ENCODE assay signal across 13 cellular contexts in genomic region chr10:80523776-80524175, GRCh38. TPM values are rescaled to one million over a fixed set of nuclear protein-coding genes. Genes with fewer than 3 reads are reported as not detected.
DNase-seq lines count a peak whose midpoint lies in the region; ATAC-seq, FAIRE-seq and TF ChIP-seq lines count a peak whose summit lies in the region.
"Had no signal": no experiment of that assay in that cellular context is flagged by ENCODE, and none has a peak within 500 bp of the region (broad histone marks: within the 10 kb centered on the region; RNA-seq: fewer than 3 reads in every experiment).

No MANE protein-coding gene starts in this region.

- DNase-seq in activated naive CD4-positive, alpha-beta T cell treated with anti-CD3 and anti-CD28 coated beads, Interleukin-2, amount 50 U/mL, for 16 hours: no peak
- DNase-seq in activated CD4-positive, alpha-beta memory T cell treated with anti-CD3 and anti-CD28 coated beads for 36 hours: no peak
- DNase-seq in keratinocyte (ENCODE audit: low read depth, low spot score) (no peak), upper lobe of left lung (peak in 1 of 2 donors; percentile 36), iPS-NIHi7 (ENCODE audit: extremely low spot score) (no peak), HEK293T (ENCODE audit: extremely low spot score) (no peak)
- DNase-seq: activated CD4-positive, alpha-beta T cell treated with anti-CD3 and anti-CD28 coated beads, Interleukin-2, amount 50 U/mL, for 4 hours; MM.1S; stimulated activated CD4-positive, alpha-beta T cell treated with anti-CD3 and anti-CD28 coated beads, Interleukin-1b, Interleukin-23, amount 100 ng/mL, for 48 hours; SW 1271 had no signal

- no peak overlapping the region for H2AFZ ChIP-seq in keratinocyte (ENCODE audit: control insufficient read depth, low read length)

- H3K79me2 ChIP-seq in keratinocyte (ENCODE audit: control insufficient read depth, insufficient read depth, low read length): no peaks in the 10 kb centered on the region

- H3K36me3 ChIP-seq in keratinocyte (ENCODE audit: control insufficient read depth in 2 of 2, extremely low read depth in 1 of 2, insufficient read depth in 2 of 2, low read length in 2 of 2) (peaks cover 17 to 21% of the 10 kb centered on the region in 2 experiments), upper lobe of left lung (peaks cover 3 to 36% (median 23%) of the 10 kb centered on the region in 4 donors)

- no peak for TF ChIP-seq EP300 in upper lobe of left lung (IDR thresholded peaks at IDR 0.05)

- H3K4me3 ChIP-seq in keratinocyte (ENCODE audit: control insufficient read depth in 2 of 3, extremely low read depth in 1 of 3, insufficient read depth in 2 of 3, low read depth in 1 of 3, low read length in 3 of 3): no peak overlapping the region
- no peak overlapping the region for H3K4me3 ChIP-seq in upper lobe of left lung

- ATAC-seq in upper lobe of left lung (ENCODE audit: low FRiP score in 2 of 2) (peak in 1 of 2 donors; percentile 40), HG03520 (IDR thresholded peaks at IDR 0.05; ENCODE audit: unreplicated experiment) (no peak)

- peak overlapping the region; percentile 38 for H3K27ac ChIP-seq in keratinocyte (ENCODE audit: control insufficient read depth, insufficient read depth, low read length)
- H3K27ac ChIP-seq in upper lobe of left lung: peak overlapping the region in 3 of 4 donors; percentile 4 to 27 (median 11)

- H3K4me2 ChIP-seq in keratinocyte (ENCODE audit: control insufficient read depth, extremely low read depth, insufficient read depth, low read depth, low read length): peak overlapping the region; percentile 37

- H3K4me1 ChIP-seq in keratinocyte (ENCODE audit: control insufficient read depth, extremely low read depth, insufficient read depth, low read length) (peaks cover 20% of the 10 kb centered on the region), upper lobe of left lung (peaks cover 25 to 42% (median 34%) of the 10 kb centered on the region in 4 donors)

- H4K20me1 ChIP-seq in keratinocyte (ENCODE audit: control insufficient read depth, extremely low read depth, insufficient read depth, low read length): no peaks in the 10 kb centered on the region

- H3K9me1 ChIP-seq in keratinocyte (ENCODE audit: control insufficient read depth, extremely low read depth, insufficient read depth, low read length): no peaks in the 10 kb centered on the region

- peaks cover 3% of the 10 kb centered on the region for H3K36me3 Mint-ChIP-seq in activated naive CD4-positive, alpha-beta T cell treated with anti-CD3 and anti-CD28 coated beads, Interleukin-2, amount 50 U/mL, for 24 hours
- H3K36me3 Mint-ChIP-seq in activated CD4-positive, alpha-beta memory T cell treated with anti-CD3 and anti-CD28 coated beads for 36 hours: peaks cover 19% of the 10 kb centered on the region

- peak overlapping the region; percentile 51 for H3K27ac Mint-ChIP-seq in activated naive CD4-positive, alpha-beta T cell treated with anti-CD3 and anti-CD28 coated beads, Interleukin-2, amount 50 U/mL, for 24 hours
- peak overlapping the region; percentile 58 for H3K27ac Mint-ChIP-seq in activated CD4-positive, alpha-beta memory T cell treated with anti-CD3 and anti-CD28 coated beads for 36 hours

- TF ChIP-seq CTCF in keratinocyte (optimal IDR thresholded peaks at IDR 0.05 in 1 of 3, IDR thresholded peaks at IDR 0.05 in 1 of 3, conservative IDR thresholded peaks at IDR 0.05 in 1 of 3; ENCODE audit: extremely low read depth in 1 of 3, insufficient read depth in 2 of 3, low read length in 3 of 3) (no peak), upper lobe of left lung (IDR thresholded peaks at IDR 0.05) (no peak)

- no peak overlapping the region for H3K4me3 Mint-ChIP-seq in activated naive CD4-positive, alpha-beta T cell treated with anti-CD3 and anti-CD28 coated beads, Interleukin-2, amount 50 U/mL, for 24 hours
- H3K4me3 Mint-ChIP-seq in activated CD4-positive, alpha-beta memory T cell treated with anti-CD3 and anti-CD28 coated beads for 36 hours: no peak overlapping the region

- no peak for TF ChIP-seq POLR2A in upper lobe of left lung (IDR thresholded peaks at IDR 0.05)

- H3K27me3 Mint-ChIP-seq in activated naive CD4-positive, alpha-beta T cell treated with anti-CD3 and anti-CD28 coated beads, Interleukin-2, amount 50 U/mL, for 24 hours: no peaks in the 10 kb centered on the region
- H3K27me3 Mint-ChIP-seq in activated CD4-positive, alpha-beta memory T cell treated with anti-CD3 and anti-CD28 coated beads for 36 hours: no peaks in the 10 kb centered on the region

- H3K9me3 ChIP-seq in keratinocyte (ENCODE audit: control insufficient read depth, low read depth, low read length) (no peaks in the 10 kb centered on the region), upper lobe of left lung (no peaks in the 10 kb centered on the region)

- WGBS in upper lobe of left lung, 2 donors: 55 to 65% methylated on average over 6 of the region's 6 CpGs

- no peaks in the 10 kb centered on the region for H3K9me3 Mint-ChIP-seq in activated naive CD4-positive, alpha-beta T cell treated with anti-CD3 and anti-CD28 coated beads, Interleukin-2, amount 50 U/mL, for 24 hours
- H3K9me3 Mint-ChIP-seq in activated CD4-positive, alpha-beta memory T cell treated with anti-CD3 and anti-CD28 coated beads for 36 hours: no peaks in the 10 kb centered on the region

- dilution Hi-C loops in keratinocyte (cut with MboI; ENCODE audit: extremely low pct_ligation_motif_present, low sequenced_read_pairs): no loop called here

- H3K9ac ChIP-seq in keratinocyte (ENCODE audit: control insufficient read depth, extremely low read depth, insufficient read depth, low read length): peak overlapping the region; percentile 1

- FAIRE-seq in keratinocyte (lab: Jason Lieb, UNC): peak; percentile 85
- FAIRE-seq: H54 had no signal

- H3K4me1 Mint-ChIP-seq in activated naive CD4-positive, alpha-beta T cell treated with anti-CD3 and anti-CD28 coated beads, Interleukin-2, amount 50 U/mL, for 24 hours: peaks cover 60% of the 10 kb centered on the region
- H3K4me1 Mint-ChIP-seq in activated CD4-positive, alpha-beta memory T cell treated with anti-CD3 and anti-CD28 coated beads for 36 hours (ENCODE audit: low read depth): peaks cover 52% of the 10 kb centered on the region

- POLR2A ChIA-PET in activated CD4-positive, alpha-beta memory T cell treated with anti-CD3 and anti-CD28 coated beads for 36 hours (lab: Charles Lee): no interaction called here
- POLR2A ChIA-PET in HEK293T (lab: Yijun Ruan, JAX): no interaction called here

- intact Hi-C loops in activated CD4-positive, alpha-beta memory T cell treated with anti-CD3 and anti-CD28 coated beads for 36 hours (cut with micrococcal nuclease): no loop called here

- CTCF ChIA-PET in activated CD4-positive, alpha-beta memory T cell treated with anti-CD3 and anti-CD28 coated beads for 36 hours (lab: Charles Lee): interaction anchor here (0.6 to 4.6 kb wide), 3 partner anchors 18 to 79 kb away, joined by 3 to 17 read pairs (median 4); no protein-coding TSS in a partner anchor
- CTCF ChIA-PET in HEK293T (lab: Yijun Ruan, JAX): interaction anchor here (0.5 to 0.6 kb wide), 2 partner anchors 18 to 73 kb away, joined by 3 read pairs; no protein-coding TSS in a partner anchor

- H3K27me3 ChIP-seq in keratinocyte (ENCODE audit: control insufficient read depth, extremely low read depth, insufficient read depth, low read length) (no peaks in the 10 kb centered on the region), upper lobe of left lung (no peaks in the 10 kb centered on the region)

TF ChIP-seq in HEK293T, 16 proteins besides CTCF, POLR2A, EP300 and RAD21:
- TF ChIP-seq FOXA1 (IDR thresholded peaks at IDR 0.05) (no peak), L3MBTL2 (conservative IDR thresholded peaks at IDR 0.05) (no peak), LEF1 (IDR thresholded peaks at IDR 0.05; ENCODE audit: borderline replicate concordance) (no peak), ARNT (IDR thresholded peaks at IDR 0.05) (no peak), TARDBP (IDR thresholded peaks at IDR 0.05) (no peak), ZNF384 (IDR thresholded peaks at IDR 0.05) (no peak), SP1 (IDR thresholded peaks at IDR 0.05) (no peak)
- TF ChIP-seq, protein P1, sequence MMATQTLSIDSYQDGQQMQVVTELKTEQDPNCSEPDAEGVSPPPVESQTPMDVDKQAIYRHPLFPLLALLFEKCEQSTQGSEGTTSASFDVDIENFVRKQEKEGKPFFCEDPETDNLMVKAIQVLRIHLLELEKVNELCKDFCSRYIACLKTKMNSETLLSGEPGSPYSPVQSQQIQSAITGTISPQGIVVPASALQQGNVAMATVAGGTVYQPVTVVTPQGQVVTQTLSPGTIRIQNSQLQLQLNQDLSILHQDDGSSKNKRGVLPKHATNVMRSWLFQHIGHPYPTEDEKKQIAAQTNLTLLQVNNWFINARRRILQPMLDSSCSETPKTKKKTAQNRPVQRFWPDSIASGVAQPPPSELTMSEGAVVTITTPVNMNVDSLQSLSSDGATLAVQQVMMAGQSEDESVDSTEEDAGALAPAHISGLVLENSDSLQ (IDR thresholded peaks at IDR 0.05): no peak

RNA-seq across cellular contexts. Expression of gene SH2D4B, which starts 13.9 kb away (rescaled TPM):
- total RNA-seq in activated CD4-positive, alpha-beta memory T cell treated with anti-CD3 and anti-CD28 coated beads for 36 hours: under 1 TPM in 1 of 2 experiments, not detected in 1; 0.12 TPM
- 0.03 to 0.42 TPM (median 0.22 TPM) in 3 replicates for polyA plus RNA-seq in keratinocyte
- polyA plus RNA-seq in keratinocyte (2011; ENCODE audit: low read depth): 0.16 TPM
- polyA plus RNA-seq in keratinocyte (2011; cell fraction: cytosol; rRNA removed): 0.09 and 0.24 TPM in 2 replicates
- 0.23 and 0.28 TPM in 2 replicates for polyA plus RNA-seq in keratinocyte (2011; cell fraction: nucleus; rRNA removed)
- polyA plus RNA-seq in keratinocyte (2012; ENCODE audit: low replicate concordance): 0.06 and 0.39 TPM in 2 replicates
- 0.13 to 0.16 TPM in 2 of 3 replicates, not detected in the other for polyA minus RNA-seq in keratinocyte
- not detected for polyA minus RNA-seq in keratinocyte (2011; cell fraction: cytosol; rRNA and poly(A)+ RNA removed)
- polyA minus RNA-seq in keratinocyte (2011; cell fraction: nucleus; rRNA and poly(A)+ RNA removed): 0.32 and 0.70 TPM in 2 replicates
- total RNA-seq in upper lobe of left lung: 1 to 10 TPM in 1 of 6 donors, under 1 TPM in 4, not detected in 1; 0.15 to 1.0 (median 0.55) TPM
